26 cellular contexts compared by ENCODE assay signal in the genomic region with DNA sequence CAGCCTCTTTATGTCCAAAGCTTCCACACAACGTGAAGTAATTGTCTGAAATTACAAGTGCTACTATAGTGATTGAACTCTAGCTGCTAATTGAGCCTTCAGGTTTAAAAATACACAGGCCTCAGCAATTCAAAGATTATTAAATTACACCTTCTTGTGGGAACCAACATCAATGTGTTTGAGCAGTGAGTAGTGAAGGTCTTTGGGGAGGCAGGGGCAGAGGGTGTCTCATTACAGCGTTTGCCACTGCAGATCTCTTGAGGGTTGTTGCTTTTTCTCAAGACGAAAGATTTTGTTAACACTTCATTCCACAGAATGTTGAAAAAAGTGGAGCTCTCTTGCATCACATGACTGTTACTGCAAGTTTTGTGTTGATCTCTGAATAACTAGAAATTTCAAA.
"Had no signal": no experiment of that assay in that cellular context is flagged by ENCODE, and none has a peak within 500 bp of the region (broad histone marks: within the 10 kb centered on the region; RNA-seq: fewer than 3 reads in every experiment).

No MANE protein-coding gene starts in this region.

- H3K4me1 ChIP-seq: ascending aorta, body of pancreas had no signal

- ATAC-seq: activated naive CD4-positive, alpha-beta T cell treated with anti-CD3 and anti-CD28 coated beads, Interleukin-2, amount 50 U/mL, for 72 hours; activated naive CD8-positive, alpha-beta T cell treated with anti-CD3 and anti-CD28 coated beads, Interleukin-2, amount 50 U/mL, for 24 hours; activated T-cell treated with anti-CD3 and anti-CD28 coated beads, Interleukin-2, amount 50 U/mL, for 4 hours; body of pancreas; T-cell had no signal

- H3K36me3 ChIP-seq: ascending aorta, MG63 had no signal

- H3K4me3 ChIP-seq: ascending aorta, body of pancreas, MG63, PC-9 had no signal

- H3K27ac ChIP-seq: ascending aorta, body of pancreas, PC-9, VCaP had no signal

- DNase-seq: activated CD4-positive, alpha-beta memory T cell treated with anti-CD3 and anti-CD28 coated beads for 36 hours; activated CD4-positive, alpha-beta T cell treated with anti-CD3 and anti-CD28 coated beads, Interleukin-2, amount 10 ng/mL, durations not matched to agents 7 days and 5 days; activated CD4-positive, CD25-positive, alpha-beta regulatory T cell; activated CD8-positive, alpha-beta memory T cell treated with anti-CD3 and anti-CD28 coated beads for 24 hours; activated effector memory CD4-positive, alpha-beta T cell treated with anti-CD3 and anti-CD28 coated beads, Interleukin-2, amount 50 U/mL, for 16 hours; activated naive CD4-positive, alpha-beta T cell treated with Interleukin-2 at 50 U/mL for 16 hours; activated naive CD8-positive, alpha-beta T cell treated with anti-CD3 and anti-CD28 coated beads, Interleukin-2, amount 50 U/mL, for 24 hours; activated T-cell treated with anti-CD3 and anti-CD28 coated beads, Interleukin-2, amount 50 U/mL, for 4 hours; amniotic stem cell; body of pancreas; central memory CD4-positive, alpha-beta T cell; MG63; MV-4-11; NCI-H1092 treated with DMSO at 0.1 percent for 48 hours; NCI-H1694; NCI-H2029; NCI-H446 treated with DMSO at 0.1 percent for 48 hours; NCI-H524 treated with DMSO at 0.1 percent for 48 hours; NCI-H82; PC-9; SHP77 treated with DMSO at 0.1 percent for 48 hours; T-cell; T-helper 2 cell had no signal

- H3K27me3 ChIP-seq: ascending aorta, body of pancreas had no signal

- H3K9me3 ChIP-seq: ascending aorta, body of pancreas, MG63 had no signal
